Comparison of ENCODE assay signal across 15 cellular contexts in genomic region chr16:15043344-15043743, GRCh38.
"Had no signal": no experiment of that assay in that cellular context is flagged by ENCODE, and none has a peak within 500 bp of the region (broad histone marks: within the 10 kb centered on the region; RNA-seq: fewer than 3 reads in every experiment).

No MANE protein-coding gene starts in this region.

- H3K27ac ChIP-seq: cardiac muscle cell, colonic mucosa, prostate gland, tibial artery had no signal

- H3K27me3 ChIP-seq: cardiac muscle cell, colonic mucosa, tibial artery had no signal

- ATAC-seq: left cardiac atrium, right cardiac atrium had no signal

- DNase-seq: activated CD4-positive, alpha-beta T cell treated with anti-CD3 and anti-CD28 coated beads, Interleukin-2, amount 50 U/mL, for 1 hour; activated CD4-positive, CD25-positive, alpha-beta regulatory T cell; activated CD8-positive, alpha-beta memory T cell treated with anti-CD3 and anti-CD28 coated beads for 24 hours; activated naive CD4-positive, alpha-beta T cell treated with anti-CD3 and anti-CD28 coated beads for 36 hours; colonic mucosa; head of caudate nucleus; left cardiac atrium; small intestine; stimulated activated CD4-positive, alpha-beta T cell treated with anti-CD3 and anti-CD28 coated beads, Interleukin-4, amount 100 ng/mL, for 24 hours; stimulated activated naive CD4-positive, alpha-beta T cell; tibial artery had no signal

- H3K4me1 ChIP-seq: colonic mucosa, prostate gland had no signal

- H3K36me3 ChIP-seq: prostate gland had no signal

- H3K4me3 ChIP-seq: cardiac muscle cell, colonic mucosa, lung, prostate gland, tibial artery had no signal

- H3K9me3 ChIP-seq: colonic mucosa, prostate gland, tibial artery had no signal
